Comparison of ENCODE assay signal across 8 cellular contexts in genomic region chr3:30347679-30348216, GRCh38.
DNase-seq lines count a peak whose midpoint lies in the region; ATAC-seq and TF ChIP-seq lines count a peak whose summit lies in the region.

No MANE protein-coding gene starts in this region.

- TF ChIP-seq CTCF in Loucy (conservative IDR thresholded peaks at IDR 0.05; ENCODE audit: low read length) (no peak), brain microvascular endothelial cell (IDR thresholded peaks at IDR 0.05; ENCODE audit: low read depth, low read length, missing control alignments) (no peak), heart left ventricle (IDR thresholded peaks at IDR 0.05) (no peak), H9 (conservative IDR thresholded peaks at IDR 0.05) (no peak)

- no peak overlapping the region for H3K56ac ChIP-seq in H9 (ENCODE audit: insufficient read length, low read depth, low read length)

- no peak overlapping the region for H3K4ac ChIP-seq in H9 (ENCODE audit: low read depth, low read length)

- H3K23ac ChIP-seq in H9 (ENCODE audit: insufficient read length, low read depth, low read length): no peak overlapping the region

- H2AFZ ChIP-seq in Loucy (ENCODE audit: low read length): no peak overlapping the region
- no peak overlapping the region for H2AFZ ChIP-seq in H9 (ENCODE audit: low read length)

- no peak overlapping the region for H4K91ac ChIP-seq in H9 (ENCODE audit: insufficient read length, low read depth, low read length)

- peaks cover 56% of the 10 kb centered on the region for H3K4me1 ChIP-seq in CD4-positive, alpha-beta memory T cell (ENCODE audit: insufficient read depth, low read length)
- H3K4me1 ChIP-seq in Loucy (ENCODE audit: insufficient read depth, low read length, poor library complexity, severe bottlenecking) (peaks cover 43% of the 10 kb centered on the region), heart left ventricle (peaks cover 0 to 64% (median 31%) of the 10 kb centered on the region in 12 donors), H9 (ENCODE audit: insufficient read depth, low read length) (no peaks in the 10 kb centered on the region)

- DNase-seq in CD4-positive, alpha-beta memory T cell: peak in 4 of 5 donors; percentile 19 to 46 (median 26)
- DNase-seq in brain microvascular endothelial cell (peak; percentile 91), heart left ventricle (no peak), NOMO-1 (lab: John Stamatoyannopoulos, UW; ENCODE audit: unreplicated experiment in 2 of 2) (no peak), H9 (no peak)
- peak; percentile 20 to 35 (median 30) for DNase-seq in stimulated activated CD4-positive, alpha-beta T cell treated with anti-CD3 and anti-CD28 coated beads, TNF-alpha, amount 100 ng/mL, for 24 hours (ENCODE audit: low read depth in 3 of 3)

- no peak overlapping the region for H2BK5ac ChIP-seq in H9 (ENCODE audit: insufficient read length, low read length)

- no peaks in the 10 kb centered on the region for H3K36me3 ChIP-seq in CD4-positive, alpha-beta memory T cell (ENCODE audit: insufficient read depth, low read length)
- H3K36me3 ChIP-seq in Loucy (ENCODE audit: insufficient read depth, low read length) (no peaks in the 10 kb centered on the region), brain microvascular endothelial cell (replicated peaks) (no peaks in the 10 kb centered on the region), heart left ventricle (no peaks in the 10 kb centered on the region)

- no peaks in the 10 kb centered on the region for H3K9me3 Mint-ChIP-seq in CD4-positive, alpha-beta memory T cell
- no peaks in the 10 kb centered on the region for H3K9me3 Mint-ChIP-seq in H9

- H3K4me2 ChIP-seq in Loucy (ENCODE audit: low read depth, low read length, poor library complexity, severe bottlenecking) (peak overlapping the region; percentile 33), H9 (ENCODE audit: insufficient read depth, insufficient read length, low read length) (no peak overlapping the region)

- H2BK12ac ChIP-seq in H9 (ENCODE audit: insufficient read length, low read depth, low read length): no peak overlapping the region

- H3K14ac ChIP-seq in H9 (ENCODE audit: insufficient read depth, low read length): no peak overlapping the region

- no peak overlapping the region for H3K4me3 ChIP-seq in CD4-positive, alpha-beta memory T cell (ENCODE audit: low read length in 2 of 2)
- no peak overlapping the region for H3K4me3 ChIP-seq in Loucy (ENCODE audit: low read length, poor library complexity, severe bottlenecking)
- no peak overlapping the region for H3K4me3 ChIP-seq in brain microvascular endothelial cell (ENCODE audit: low read depth, low read length)
- H3K4me3 ChIP-seq in heart left ventricle: no peak overlapping the region

- in situ Hi-C loops in brain microvascular endothelial cell (cut with HindIII; ENCODE audit: low pct_ligation_motif_present, low sequenced_read_pairs): no loop called here

- no peak overlapping the region for H2AK5ac ChIP-seq in H9 (ENCODE audit: insufficient read length, low read length)

- no peak overlapping the region for H2BK120ac ChIP-seq in H9 (ENCODE audit: low read depth, low read length, poor library complexity, severe bottlenecking)

- H3K27me3 Mint-ChIP-seq in CD4-positive, alpha-beta memory T cell: no peaks in the 10 kb centered on the region
- no peaks in the 10 kb centered on the region for H3K27me3 Mint-ChIP-seq in H9 (ENCODE audit: low read depth)

- peaks cover 30 to 66% (median 47%) of the 10 kb centered on the region in 4 donors for H3K4me1 Mint-ChIP-seq in CD4-positive, alpha-beta memory T cell
- H3K4me1 Mint-ChIP-seq in H9: peaks cover 15% of the 10 kb centered on the region in 2 experiments

- no peaks in the 10 kb centered on the region for H3K9me2 ChIP-seq in Loucy (replicated peaks; ENCODE audit: low read depth, low read length)

- H3K79me2 ChIP-seq in Loucy (ENCODE audit: insufficient read depth, low read length) (no peaks in the 10 kb centered on the region), H9 (ENCODE audit: insufficient read depth, low read length) (no peaks in the 10 kb centered on the region)

- no peaks in the 10 kb centered on the region for H3F3A ChIP-seq in Loucy (ENCODE audit: low read depth)

- H4K20me1 ChIP-seq in Loucy (ENCODE audit: insufficient read depth, low read length, poor library complexity, severe bottlenecking) (no peaks in the 10 kb centered on the region), H9 (ENCODE audit: control insufficient read depth, insufficient read depth, insufficient read length) (no peaks in the 10 kb centered on the region)

- H3K36me3 Mint-ChIP-seq in CD4-positive, alpha-beta memory T cell: no peaks in the 10 kb centered on the region
- H3K36me3 Mint-ChIP-seq in H9 (ENCODE audit: insufficient read depth in 1 of 3, low read depth in 3 of 3): no peaks in the 10 kb centered on the region

- POLR2A ChIA-PET in CD4-positive, alpha-beta memory T cell (lab: Charles Lee; ENCODE audit: partially characterized antibody): interaction anchor here (0.7 to 1.9 kb wide), 4 partner anchors 12 to 307 kb away, joined by 3 to 5 read pairs (median 4); partner anchors contain the start of gene TGFBR2

- H3K9ac ChIP-seq in Loucy (ENCODE audit: low read depth, low read length, poor library complexity, severe bottlenecking) (no peak overlapping the region), H9 (ENCODE audit: extremely low read depth, insufficient read length, low read length) (no peak overlapping the region)

- no peaks in the 10 kb centered on the region for H3K9me3 ChIP-seq in CD4-positive, alpha-beta memory T cell (ENCODE audit: control insufficient read depth in 1 of 2, low read length in 2 of 2)
- H3K9me3 ChIP-seq in Loucy (ENCODE audit: insufficient read depth, low read depth, low read length) (no peaks in the 10 kb centered on the region), heart left ventricle (no peaks in the 10 kb centered on the region), H9 (ENCODE audit: control insufficient read depth, low read depth, low read length) (no peaks in the 10 kb centered on the region)

- peak overlapping the region in 4 of 8 donors; percentile 4 to 35 (median 21) for H3K4me3 Mint-ChIP-seq in CD4-positive, alpha-beta memory T cell
- no peak overlapping the region for H3K4me3 Mint-ChIP-seq in H9

- H4K5ac ChIP-seq in H9 (ENCODE audit: insufficient read length, low read depth, low read length): no peak overlapping the region

- H3K23me2 ChIP-seq in H9 (ENCODE audit: insufficient read length, low read depth, low read length, poor library complexity, severe bottlenecking): no peaks in the 10 kb centered on the region

- ATAC-seq in GM21529 (IDR thresholded peaks at IDR 0.05; ENCODE audit: unreplicated experiment) (peak; percentile 91), heart left ventricle (no peak)

- TF ChIP-seq POLR2A in heart left ventricle (IDR thresholded peaks at IDR 0.05): no peak

- H3K18ac ChIP-seq in H9 (ENCODE audit: insufficient read length, low read depth, low read length): no peak overlapping the region

- no peak overlapping the region for H4K8ac ChIP-seq in H9 (replicated peaks; ENCODE audit: insufficient read length, low read depth, low read length)

- H3K27me3 ChIP-seq in CD4-positive, alpha-beta memory T cell (ENCODE audit: insufficient read depth, low read length): no peaks in the 10 kb centered on the region
- H3K27me3 ChIP-seq in Loucy (ENCODE audit: insufficient read depth, low read length, poor library complexity, severe bottlenecking) (no peaks in the 10 kb centered on the region), brain microvascular endothelial cell (replicated peaks) (no peaks in the 10 kb centered on the region), heart left ventricle (no peaks in the 10 kb centered on the region), H9 (ENCODE audit: insufficient read depth, low read length) (no peaks in the 10 kb centered on the region)

- CTCF ChIA-PET in CD4-positive, alpha-beta memory T cell (lab: Charles Lee; ENCODE audit: partially characterized antibody): interaction anchor here (1.3 to 3.2 kb wide), 3 partner anchors 28 to 281 kb away, joined by 3 to 10 read pairs (median 6); no protein-coding TSS in a partner anchor

- H3K79me1 ChIP-seq in H9 (ENCODE audit: insufficient read depth, low read depth, low read length, poor library complexity, severe bottlenecking): no peaks in the 10 kb centered on the region

- H3K27ac ChIP-seq in CD4-positive, alpha-beta memory T cell (ENCODE audit: low read depth, low read length): no peak overlapping the region
- H3K27ac ChIP-seq in brain microvascular endothelial cell: peak overlapping the region; percentile 88
- H3K27ac ChIP-seq in heart left ventricle: peak overlapping the region in 2 of 12 donors; percentile 38 to 50
- H3K27ac ChIP-seq in H9 (ENCODE audit: insufficient read length, low read depth, low read length): no peak overlapping the region

- 76 to 90% (median 88%) methylated on average over 1 of the region's 1 CpG for WGBS in heart left ventricle, 4 donors
- no CpG with 5 or more reads among the region's 1 CpG for WGBS in H9 (ENCODE audit: extremely low coverage, insufficient read length, low lambda C conversion rate)

- no peak overlapping the region for H2BK15ac ChIP-seq in H9 (ENCODE audit: low read depth, low read length)

- intact Hi-C loops in CD4-positive, alpha-beta memory T cell (cut with micrococcal nuclease): no loop called here
- intact Hi-C loops in heart left ventricle (cut with DNase I): loop anchor here in 3 of 10 donors (10.0 kb wide), 3 partner anchors 257 to 347 kb away; partner anchors contain the start of gene TGFBR2 (in 1 of the 3)

- H3K27ac Mint-ChIP-seq in CD4-positive, alpha-beta memory T cell: peak overlapping the region in 1 of 7 donors; percentile 36
- no peak overlapping the region; a peak in 1 of 7 replicates for H3K27ac Mint-ChIP-seq in H9

- no peak overlapping the region for H2BK20ac ChIP-seq in H9 (ENCODE audit: low read depth, low read length, poor library complexity, severe bottlenecking)

- H3T11ph ChIP-seq in H9 (ENCODE audit: low read length): no peak overlapping the region

Comparison
In these comparisons a context has a peak if more than half of its experiments do, and no peak if none do; other contexts are left out.
1. DNase-seq: peak in CD4-positive, alpha-beta memory T cell (4 of 5), brain microvascular endothelial cell (single experiment) and stimulated activated CD4-positive, alpha-beta T cell treated with anti-CD3 and anti-CD28 coated beads, TNF-alpha, amount 100 ng/mL, for 24 hours (3 of 3); none in heart left ventricle (0 of 5), NOMO-1 (0 of 2) and H9 (single experiment).